27 cellular contexts compared by ENCODE assay signal in genomic region chr1:100628631-100629081, GRCh38.
DNase-seq lines count a peak whose midpoint lies in the region; ATAC-seq and TF ChIP-seq lines count a peak whose summit lies in the region.
"Had no signal": no experiment of that assay in that cellular context is flagged by ENCODE, and none has a peak within 500 bp of the region (broad histone marks: within the 10 kb centered on the region; RNA-seq: fewer than 3 reads in every experiment).

No MANE protein-coding gene starts in this region.

- H3K4me3 ChIP-seq in fibroblast of mammary gland (ENCODE audit: control insufficient read depth, low read depth, low read length): no peak overlapping the region
- H3K4me3 ChIP-seq in skeletal muscle tissue (ENCODE audit: low read length in 3 of 3): no peak overlapping the region
- H3K4me3 ChIP-seq: body of pancreas, MG63, PC-9, SK-N-MC, testis had no signal

- no peak for TF ChIP-seq CTCF in fibroblast of mammary gland (conservative IDR thresholded peaks at IDR 0.05; ENCODE audit: control insufficient read depth, insufficient read depth, low read depth, low read length)

- peak overlapping the region; percentile 42 for H3K27ac ChIP-seq in skeletal muscle tissue (ENCODE audit: low read depth, low read length)
- H3K27ac ChIP-seq: PC-9, SK-N-MC, testis had no signal

- no peak overlapping the region for H3K9ac ChIP-seq in skeletal muscle tissue (ENCODE audit: low read depth in 1 of 3, low read length in 3 of 3)

- no peaks in the 10 kb centered on the region for H3K36me3 ChIP-seq in skeletal muscle tissue (ENCODE audit: control insufficient read depth in 3 of 3, insufficient read depth in 3 of 3, low read length in 3 of 3)
- H3K36me3 ChIP-seq: MG63 had no signal

- H3K9me3 ChIP-seq in skeletal muscle tissue (ENCODE audit: control insufficient read depth in 3 of 3, low read length in 3 of 3): no peaks in the 10 kb centered on the region
- H3K9me3 ChIP-seq: body of pancreas, Caco-2, MG63, testis had no signal

- H3K27me3 ChIP-seq in skeletal muscle tissue (ENCODE audit: control insufficient read depth in 3 of 3, insufficient read depth in 3 of 3, low read length in 3 of 3): no peaks in the 10 kb centered on the region
- H3K27me3 ChIP-seq: body of pancreas, MG63, testis had no signal

- H3K4me1 ChIP-seq in skeletal muscle tissue (ENCODE audit: control insufficient read depth in 3 of 3, insufficient read depth in 3 of 3, low read length in 3 of 3): peaks cover 0 to 8% (median 3%) of the 10 kb centered on the region in 3 donors
- H3K4me1 ChIP-seq: body of pancreas, Caco-2, testis had no signal

- ATAC-seq in GM18861 (IDR thresholded peaks at IDR 0.05; ENCODE audit: unreplicated experiment): no peak
- ATAC-seq: body of pancreas, natural killer cell had no signal

- peak; percentile 71 for DNase-seq in EH (ENCODE audit: low read depth)
- peak; percentile 46 for DNase-seq in RPMI7951 (ENCODE audit: low read depth)
- peak; percentile 63 for DNase-seq in fibroblast of mammary gland (ENCODE audit: low read depth)
- DNase-seq in foreskin melanocyte: no peak
- no peak for DNase-seq in NCI-H82 (lab: John Stamatoyannopoulos, UW)
- no peak for DNase-seq in activated CD4-positive, CD25-positive, alpha-beta regulatory T cell (lab: John Stamatoyannopoulos, UW)
- DNase-seq: activated CD4-positive, alpha-beta T cell treated with anti-CD3 and anti-CD28 coated beads for 1 hour; activated CD8-positive, alpha-beta memory T cell treated with anti-CD3 and anti-CD28 coated beads for 24 hours; activated naive CD4-positive, alpha-beta T cell treated with anti-CD3 and anti-CD28 coated beads, Interleukin-2, amount 10 ng/mL, durations not matched to agents 7 days and 5 days; activated T-cell treated with anti-CD3 and anti-CD28 coated beads, Interleukin-2, amount 50 U/mL, for 48 hours; body of pancreas; Caco-2; endodermal cell; GOT3; islet precursor cell; mesendoderm; MG63; natural killer cell; NCI-H1694 treated with DMSO at 0.1 percent for 48 hours; NCI-H774; PC-9; posterior cingulate gyrus; T-helper 9 cell; testis had no signal

Comparison
In these comparisons a context has a peak if more than half of its experiments do, and no peak if none do; other contexts are left out.
1. DNase-seq: peak in EH (single experiment), RPMI7951 (single experiment) and fibroblast of mammary gland (single experiment); none in foreskin melanocyte (single experiment), NCI-H82 (single experiment) and activated CD4-positive, CD25-positive, alpha-beta regulatory T cell (0 of 4).